1 cellular context compared by ENCODE assay signal in genomic region chr10:70648427-70648826, GRCh38.
TF ChIP-seq lines count a peak whose summit lies in the region.

No MANE protein-coding gene starts in this region.

TF ChIP-seq in HEK293, 187 proteins besides CTCF, POLR2A, EP300 and RAD21 (continued from another document and continues in another):
- TF ChIP-seq ZSCAN18 (tag by site-specific recombination; IDR thresholded peaks at IDR 0.05) (no peak), ZNF202 (tag by site-specific recombination; IDR thresholded peaks at IDR 0.05; ENCODE audit: borderline replicate concordance) (no peak), ZNF626 (tag by site-specific recombination; IDR thresholded peaks at IDR 0.05) (peak; percentile 92), ZNF155 (tag by site-specific recombination; IDR thresholded peaks at IDR 0.05) (no peak), ZNF776 (tag by site-specific recombination; IDR thresholded peaks at IDR 0.05; ENCODE audit: borderline replicate concordance) (no peak), ZNF184 (tag by site-specific recombination; IDR thresholded peaks at IDR 0.05) (peak; percentile 85), ZNF707 (tag by site-specific recombination; IDR thresholded peaks at IDR 0.05) (no peak), WT1 (tag by site-specific recombination; IDR thresholded peaks at IDR 0.05) (no peak), YY2 (tag by site-specific recombination; IDR thresholded peaks at IDR 0.05) (no peak), ZXDB (tag by site-specific recombination; IDR thresholded peaks at IDR 0.05) (no peak), REST (tag by site-specific recombination; IDR thresholded peaks at IDR 0.05) (no peak), ZNF121 (tag by site-specific recombination; IDR thresholded peaks at IDR 0.05) (no peak), KLF1 (tag by site-specific recombination; IDR thresholded peaks at IDR 0.05) (no peak), ZNF510 (tag by site-specific recombination; IDR thresholded peaks at IDR 0.05; ENCODE audit: insufficient replicate concordance) (peak; percentile 62), ZNF48 (tag by site-specific recombination; IDR thresholded peaks at IDR 0.05) (no peak), ZNF362 (tag by site-specific recombination; IDR thresholded peaks at IDR 0.05) (no peak), ZNF157 (tag by site-specific recombination; IDR thresholded peaks at IDR 0.05) (peak; percentile 34; the same call in 1 of the 2 replicates), ZNF639 (tag by site-specific recombination; IDR thresholded peaks at IDR 0.05) (no peak), FEZF1 (tag by site-specific recombination; IDR thresholded peaks at IDR 0.05) (no peak), ZNF16 (tag by site-specific recombination; IDR thresholded peaks at IDR 0.05; ENCODE audit: low read depth) (no peak), EGR2 (tag by site-specific recombination; IDR thresholded peaks at IDR 0.05; ENCODE audit: low read depth) (no peak), ZNF214 (tag by site-specific recombination; IDR thresholded peaks at IDR 0.05; ENCODE audit: borderline replicate concordance) (no peak), ZNF404 (tag by site-specific recombination; IDR thresholded peaks at IDR 0.05) (no peak), ZNF10 (tag by site-specific recombination; IDR thresholded peaks at IDR 0.05) (no peak), TRIM28 (IDR thresholded peaks at IDR 0.05; ENCODE audit: borderline replicate concordance, low read length) (no peak), ZBTB10 (tag by site-specific recombination; IDR thresholded peaks at IDR 0.05) (no peak), ZBTB7A (tag by site-specific recombination; IDR thresholded peaks at IDR 0.05; ENCODE audit: low read depth) (no peak), ZNF132 (tag by site-specific recombination; IDR thresholded peaks at IDR 0.05; ENCODE audit: borderline replicate concordance) (no peak), ZNF76 (tag by site-specific recombination; IDR thresholded peaks at IDR 0.05; ENCODE audit: borderline replicate concordance, low read depth) (no peak), ZNF169 (tag by site-specific recombination; IDR thresholded peaks at IDR 0.05) (peak; percentile 53; the same call in 1 of the 2 replicates), ZNF133 (tag by site-specific recombination; IDR thresholded peaks at IDR 0.05) (peak; percentile 46; the same call in 1 of the 2 replicates), ZNF416 (tag by site-specific recombination; IDR thresholded peaks at IDR 0.05) (no peak), ZNF138 (tag by site-specific recombination; IDR thresholded peaks at IDR 0.05; ENCODE audit: borderline replicate concordance) (no peak), PRDM10 (tag by site-specific recombination; IDR thresholded peaks at IDR 0.05) (no peak), ZNF280C (tag by site-specific recombination; IDR thresholded peaks at IDR 0.05) (no peak), ZSCAN4 (tag by site-specific recombination; IDR thresholded peaks at IDR 0.05) (no peak)
